ENCODE assay signal across 21 cellular contexts in genomic region chr1:46405724-46406123, GRCh38. TPM values are rescaled to one million over a fixed set of nuclear protein-coding genes. Genes with fewer than 3 reads are reported as not detected.
DNase-seq lines count a peak whose midpoint lies in the region; ATAC-seq, FAIRE-seq and TF ChIP-seq lines count a peak whose summit lies in the region.
"Had no signal": no experiment of that assay in that cellular context is flagged by ENCODE, and none has a peak within 500 bp of the region (broad histone marks: within the 10 kb centered on the region; RNA-seq: fewer than 3 reads in every experiment).

No MANE protein-coding gene starts in this region.

- H3K4me3 ChIP-seq in GM23248: no peak overlapping the region
- H3K4me3 ChIP-seq in SJCRH30: peak overlapping the region; percentile 62
- H3K4me3 ChIP-seq in endothelial cell of umbilical vein (replicated peaks in 1 of 3; ENCODE audit: insufficient read depth in 1 of 3, low read depth in 1 of 3, low read length in 3 of 3): no peak overlapping the region
- H3K4me3 ChIP-seq in skeletal muscle satellite cell (ENCODE audit: low read length): no peak overlapping the region
- H3K4me3 ChIP-seq: GM12878, pancreas, SK-N-MC had no signal

- BruUV-seq in endothelial cell of umbilical vein (replicated peaks; lab: Mats Ljungman, UMichigan): no TSS peak

- H3K4me3 Mint-ChIP-seq in naive thymus-derived CD8-positive, alpha-beta T cell: no peak overlapping the region
- H3K4me3 Mint-ChIP-seq: activated CD4-positive, alpha-beta memory T cell treated with anti-CD3 and anti-CD28 coated beads, Interleukin-2, amount 10 ng/mL, durations not matched to agents 7 days and 5 days had no signal

- intact Hi-C loops in endothelial cell of umbilical vein (cut with micrococcal nuclease): loop anchor here (1.0 to 2.0 kb wide), 4 partner anchors 37 to 320 kb away; no protein-coding TSS in a partner anchor

- dilution Hi-C loops in endothelial cell of umbilical vein (cut with MboI; ENCODE audit: extremely low pct_ligation_motif_present, low sequenced_read_pairs): no loop called here

- H3F3A ChIP-seq in GM23248 (ENCODE audit: insufficient read depth): no peaks in the 10 kb centered on the region

- H3K36me3 Mint-ChIP-seq in naive thymus-derived CD8-positive, alpha-beta T cell: no peaks in the 10 kb centered on the region
- H3K36me3 Mint-ChIP-seq: activated naive CD4-positive, alpha-beta T cell treated with anti-CD3 and anti-CD28 coated beads, Interleukin-2, amount 50 U/mL, for 72 hours had no signal

- DNase-seq in GM23248 (no peak), SJCRH30 (no peak), endothelial cell of umbilical vein (ENCODE audit: low read depth, low spot score) (no peak), LoVo (ENCODE audit: low spot score) (no peak), Kasumi-1 (lab: John Stamatoyannopoulos, UW) (no peak)
- no peak for DNase-seq in naive thymus-derived CD8-positive, alpha-beta T cell

- H3K9me3 Mint-ChIP-seq in naive thymus-derived CD8-positive, alpha-beta T cell: no peaks in the 10 kb centered on the region
- H3K9me3 Mint-ChIP-seq: activated CD4-positive, alpha-beta memory T cell treated with anti-CD3 and anti-CD28 coated beads, Interleukin-2, amount 10 ng/mL, durations not matched to agents 7 days and 5 days; activated naive CD4-positive, alpha-beta T cell treated with anti-CD3 and anti-CD28 coated beads, Interleukin-2, amount 50 U/mL, for 72 hours; activated T-helper 2 cell treated with anti-CD3 and anti-CD28 coated beads, Interferon-gamma antibody, Interleukin-2, Interleukin-4, amounts not matched to agents 10 μg/mL and 5 μg/mL and 100 μg/mL, durations not matched to agents 14 hours and 24 hours and 36 hours; nephron progenitor cell had no signal

- no peak for TF ChIP-seq POLR2A in endothelial cell of umbilical vein (IDR thresholded peaks at IDR 0.05; ENCODE audit: low read depth, low read length)

- no peaks in the 10 kb centered on the region for H3K9me1 ChIP-seq in endothelial cell of umbilical vein (replicated peaks; ENCODE audit: control insufficient read depth, extremely low read depth, insufficient read depth, low read length)

- FAIRE-seq in endothelial cell of umbilical vein (lab: Jason Lieb, UNC): no peak
- FAIRE-seq: pancreas, TTC549 had no signal

- H3K27ac ChIP-seq in GM23248: no peak overlapping the region
- H3K27ac ChIP-seq in SJCRH30: no peak overlapping the region; the same call in 1 of the 2 replicates
- H3K27ac ChIP-seq in endothelial cell of umbilical vein (ENCODE audit: insufficient read depth, low read depth, low read length): no peak overlapping the region
- H3K27ac ChIP-seq: pancreas, right atrium auricular region, RWPE1, SK-N-MC, spleen had no signal

- no peak for ATAC-seq in GM18511 (IDR thresholded peaks at IDR 0.05; ENCODE audit: unreplicated experiment)
- no peak for ATAC-seq in naive thymus-derived CD8-positive, alpha-beta T cell

- 71 to 75% methylated on average over 17 of the region's 17 CpGs for WGBS in GM23248 (ENCODE audit: low coverage in 1 of 2, low lambda C conversion rate in 2 of 2, missing lambda C conversion rate in 2 of 2), 2 experiments

- H3K79me2 ChIP-seq in GM23248 (ENCODE audit: insufficient read depth) (no peaks in the 10 kb centered on the region), endothelial cell of umbilical vein (ENCODE audit: control insufficient read depth, insufficient read depth, low read length) (no peaks in the 10 kb centered on the region)

- no peak for TF ChIP-seq CTCF in endothelial cell of umbilical vein (IDR thresholded peaks at IDR 0.05; ENCODE audit: extremely low read depth in 1 of 2, insufficient read depth in 1 of 2, low read depth in 1 of 2, low read length in 2 of 2)

- H3K36me3 ChIP-seq in GM23248 (ENCODE audit: low read depth): no peaks in the 10 kb centered on the region
- H3K36me3 ChIP-seq in SJCRH30: no peaks in the 10 kb centered on the region
- H3K36me3 ChIP-seq in endothelial cell of umbilical vein (ENCODE audit: control insufficient read depth in 2 of 2, extremely low read depth in 1 of 2, insufficient read depth in 2 of 2, low read length in 2 of 2): no peaks in the 10 kb centered on the region
- no peaks in the 10 kb centered on the region for H3K36me3 ChIP-seq in skeletal muscle satellite cell (ENCODE audit: insufficient read depth, low read length)
- H3K36me3 ChIP-seq: MG63, right atrium auricular region, uterus had no signal

- no peaks in the 10 kb centered on the region for H4K20me1 ChIP-seq in GM23248 (ENCODE audit: insufficient read depth)
- no peaks in the 10 kb centered on the region for H4K20me1 ChIP-seq in endothelial cell of umbilical vein (replicated peaks; ENCODE audit: control insufficient read depth, extremely low read depth, insufficient read depth, low read length)

- POLR2A ChIA-PET in endothelial cell of umbilical vein (lab: Charles Lee): no interaction called here
- POLR2A ChIA-PET in naive thymus-derived CD8-positive, alpha-beta T cell (lab: Charles Lee): no interaction called here

- in situ Hi-C loops in GM23248 (cut with MboI): no loop called here

- H3K4me2 ChIP-seq in GM23248 (ENCODE audit: unreplicated experiment): no peak overlapping the region
- no peak overlapping the region for H3K4me2 ChIP-seq in endothelial cell of umbilical vein (ENCODE audit: insufficient read depth, low read length)
- H3K4me2 ChIP-seq in skeletal muscle satellite cell (ENCODE audit: low read length): peak overlapping the region; percentile 75

- H2AFZ ChIP-seq in GM23248 (peak overlapping the region; percentile 88; the same call in 1 of the 2 replicates), endothelial cell of umbilical vein (ENCODE audit: low read depth, low read length) (peak overlapping the region; percentile 35)

- H3K9ac ChIP-seq in GM23248 (no peak overlapping the region), endothelial cell of umbilical vein (replicated peaks; ENCODE audit: extremely low read depth, insufficient read depth, low read length) (no peak overlapping the region), skeletal muscle satellite cell (ENCODE audit: low read depth, low read length) (no peak overlapping the region)

- no peaks in the 10 kb centered on the region for H3K9me2 ChIP-seq in GM23248 (ENCODE audit: insufficient read depth)

- H3K9me3 ChIP-seq in GM23248 (ENCODE audit: low read depth) (no peaks in the 10 kb centered on the region), SJCRH30 (replicated peaks) (no peaks in the 10 kb centered on the region), endothelial cell of umbilical vein (replicated peaks; ENCODE audit: control insufficient read depth, insufficient read depth, low read length) (no peaks in the 10 kb centered on the region), skeletal muscle satellite cell (replicated peaks; ENCODE audit: low read length) (no peaks in the 10 kb centered on the region)
- H3K9me3 ChIP-seq: MG63, pancreas, right atrium auricular region, spleen, uterus had no signal

- H3K27ac Mint-ChIP-seq in naive thymus-derived CD8-positive, alpha-beta T cell: no peak overlapping the region
- H3K27ac Mint-ChIP-seq: activated CD4-positive, alpha-beta memory T cell treated with anti-CD3 and anti-CD28 coated beads, Interleukin-2, amount 10 ng/mL, durations not matched to agents 7 days and 5 days; activated T-helper 2 cell treated with anti-CD3 and anti-CD28 coated beads, Interferon-gamma antibody, Interleukin-2, Interleukin-4, amounts not matched to agents 10 μg/mL and 5 μg/mL and 100 μg/mL, durations not matched to agents 14 hours and 24 hours and 36 hours; nephron progenitor cell had no signal

- no peaks in the 10 kb centered on the region for H3K27me3 Mint-ChIP-seq in naive thymus-derived CD8-positive, alpha-beta T cell
- H3K27me3 Mint-ChIP-seq: activated CD4-positive, alpha-beta memory T cell treated with anti-CD3 and anti-CD28 coated beads, Interleukin-2, amount 10 ng/mL, durations not matched to agents 7 days and 5 days had no signal

- H3K27me3 ChIP-seq in GM23248 (replicated peaks; ENCODE audit: insufficient read depth) (no peaks in the 10 kb centered on the region), SJCRH30 (no peaks in the 10 kb centered on the region; the same call in 1 of the 2 replicates), endothelial cell of umbilical vein (ENCODE audit: control insufficient read depth in 2 of 2, insufficient read depth in 2 of 2, low read length in 2 of 2) (peaks cover 1 to 2% of the 10 kb centered on the region in 2 experiments), skeletal muscle satellite cell (ENCODE audit: control insufficient read depth, insufficient read depth, low read length) (no peaks in the 10 kb centered on the region)
- H3K27me3 ChIP-seq: MG63, pancreas, right atrium auricular region, spleen, uterus had no signal

- H3K4me1 Mint-ChIP-seq in naive thymus-derived CD8-positive, alpha-beta T cell: peaks cover 0 to 9% (median 6%) of the 10 kb centered on the region in 4 donors

- H3K4me1 ChIP-seq in GM23248 (ENCODE audit: insufficient read depth): no peaks in the 10 kb centered on the region
- peaks cover 7% of the 10 kb centered on the region for H3K4me1 ChIP-seq in SJCRH30
- no peaks in the 10 kb centered on the region for H3K4me1 ChIP-seq in endothelial cell of umbilical vein (ENCODE audit: control insufficient read depth, extremely low read depth, insufficient read depth, low read length)
- H3K4me1 ChIP-seq in skeletal muscle satellite cell (ENCODE audit: control insufficient read depth, insufficient read depth, low read length): peaks cover 19% of the 10 kb centered on the region
- H3K4me1 ChIP-seq: uterus had no signal

- CTCF ChIA-PET in endothelial cell of umbilical vein (lab: Charles Lee): interaction anchor here (0.5 to 3.9 kb wide), 4 partner anchors 40 to 143 kb away, joined by 3 to 53 read pairs (median 4); no protein-coding TSS in a partner anchor

RNA-seq across cellular contexts. Expression of gene FAAH, which starts 11.6 kb away (rescaled TPM):
- 0.38 and 0.97 TPM in 2 replicates for total RNA-seq in GM23248 (2014; rRNA removed; shearing (Covaris generic))
- polyA plus RNA-seq in GM23248 (2016; fragmentation: Nextera tagmentation; extraction: Ambion mirVana): 0.74 and 0.98 TPM in 2 replicates
- 0.34 TPM in 1 of 2 replicates, not detected in the other for total RNA-seq in SJCRH30 (2014; rRNA removed; shearing (Covaris generic))
- total RNA-seq in endothelial cell of umbilical vein: 1.5 TPM in 1 of 2 replicates, not detected in the other
- 0.47 and 0.76 TPM in 2 replicates for polyA plus RNA-seq in endothelial cell of umbilical vein
- 0.21 and 0.34 TPM in 2 replicates for polyA plus RNA-seq in endothelial cell of umbilical vein (2011; cell fraction: cytosol; rRNA removed)
- 7.8 and 9.7 TPM in 2 replicates for polyA plus RNA-seq in endothelial cell of umbilical vein (2011; cell fraction: nucleus; rRNA removed)
- polyA plus RNA-seq in endothelial cell of umbilical vein (2012): 0.36 and 0.91 TPM in 2 replicates
- 0.32 and 0.36 TPM in 2 replicates for polyA minus RNA-seq in endothelial cell of umbilical vein
- polyA minus RNA-seq in endothelial cell of umbilical vein (2011; cell fraction: cytosol; rRNA and poly(A)+ RNA removed): not detected
- polyA minus RNA-seq in endothelial cell of umbilical vein (2011; cell fraction: nucleus; rRNA and poly(A)+ RNA removed): 0.38 and 1.4 TPM in 2 replicates
- 0.22 and 0.25 TPM in 2 replicates for total RNA-seq in skeletal muscle satellite cell (2012; rRNA removed)
- 10 to 100 TPM in 1 of 2 experiments, 1 to 10 TPM in 1; 8.9 to 10.2 TPM for total RNA-seq in naive thymus-derived CD8-positive, alpha-beta T cell
- 1 to 10 TPM in 2 of 3 donors, under 1 TPM in 1; 0.46 to 2.2 (median 1.4) TPM for polyA plus RNA-seq in naive thymus-derived CD8-positive, alpha-beta T cell
